In genomic region chr2:30098271-30099005, GRCh38 we compare ENCODE assay signal across 19 cellular contexts. TPM values are rescaled to one million over a fixed set of nuclear protein-coding genes. Genes with fewer than 3 reads are reported as not detected.
A peak's percentile ranks its signal among the peaks of the same experiment; 100 is the strongest.
DNase-seq lines count a peak whose midpoint lies in the region; ATAC-seq and TF ChIP-seq lines count a peak whose summit lies in the region.
"Had no signal": no experiment of that assay in that cellular context is flagged by ENCODE, and none has a peak within 500 bp of the region (broad histone marks: within the 10 kb centered on the region; RNA-seq: fewer than 3 reads in every experiment).

No MANE protein-coding gene starts in this region.

- H3K4me3 ChIP-seq in Karpas-422 (ENCODE audit: low read length) = no peak overlapping the region
- peak overlapping the region; percentile 8 for H3K4me3 ChIP-seq in OCI-LY7 (ENCODE audit: low read depth, low read length, poor library complexity, severe bottlenecking)
- H3K4me3 ChIP-seq in CD8-positive, alpha-beta T cell (ENCODE audit: low read depth, low read length) = no peak overlapping the region
- H3K4me3 ChIP-seq in mesendoderm (ENCODE audit: low read length) = no peak overlapping the region
- H3K4me3 ChIP-seq: K562, MG63 had no signal

- H4K8ac ChIP-seq in mesendoderm (ENCODE audit: low read depth, low read length) = no peak overlapping the region

- no peaks in the 10 kb centered on the region for H3K36me3 ChIP-seq in Karpas-422 (ENCODE audit: insufficient read depth, low read length)
- H3K36me3 ChIP-seq in OCI-LY7 (ENCODE audit: insufficient read depth, low read length) = no peaks in the 10 kb centered on the region
- no peaks in the 10 kb centered on the region for H3K36me3 ChIP-seq in CD8-positive, alpha-beta T cell (ENCODE audit: insufficient read depth, low read length)
- H3K36me3 ChIP-seq in mesendoderm (ENCODE audit: control insufficient read depth, insufficient read depth, low read length) = no peaks in the 10 kb centered on the region
- H3K36me3 ChIP-seq: MG63 had no signal

- intact Hi-C loops in OCI-LY7 (cut with micrococcal nuclease; ENCODE audit: unreplicated experiment) = no loop called here
- intact Hi-C loops in CD8-positive, alpha-beta T cell (cut with DNase I, micrococcal nuclease) = no loop called here

- H3K27ac ChIP-seq in Karpas-422 (ENCODE audit: low read length) (no peak overlapping the region), OCI-LY7 (ENCODE audit: low read depth, low read length, poor library complexity, severe bottlenecking) (no peak overlapping the region), mesendoderm (ENCODE audit: low read depth, low read length) (no peak overlapping the region)
- no peak overlapping the region for H3K27ac ChIP-seq in CD8-positive, alpha-beta T cell (ENCODE audit: low read depth, low read length)
- H3K27ac ChIP-seq: RWPE1 had no signal

- no peak overlapping the region for H2BK5ac ChIP-seq in mesendoderm (ENCODE audit: low read length)

- peaks cover 17% of the 10 kb centered on the region for H3K27me3 Mint-ChIP-seq in memory B cell
- H3K27me3 Mint-ChIP-seq in CD8-positive, alpha-beta T cell (ENCODE audit: low read depth) = peaks cover 22% of the 10 kb centered on the region

- no peak overlapping the region for H3K4ac ChIP-seq in mesendoderm (ENCODE audit: low read depth, low read length)

- DNase-seq in NCI-H2196 (lab: John Stamatoyannopoulos, UW; ENCODE audit: unreplicated experiment) (peak; percentile 1), NCI-H2196 treated with DMSO at 0.1 percent for 48 hours (lab: John Stamatoyannopoulos, UW; ENCODE audit: unreplicated experiment) (no peak), Karpas-422 (peak; percentile 52), OCI-LY7 (ENCODE audit: low spot score) (peak; percentile 54), memory B cell (ENCODE audit: low spot score in 2 of 2) (no peak), T-helper 1 cell (no peak), mesendoderm (no peak)
- no peak for DNase-seq in CD8-positive, alpha-beta T cell
- DNase-seq: 8988T, DMS153, MG63, NCI-H2029, NCI-H345, NCI-H510A treated with DMSO at 0.1 percent for 48 hours, NCI-H748 treated with DMSO at 0.1 percent for 48 hours, SHP77 had no signal

- POLR2A ChIA-PET in OCI-LY7 (lab: Charles Lee) = interaction anchor here (1.0 to 1.5 kb wide), 5 partner anchors 11 to 50 kb away, joined by 3 to 4 read pairs (median 3); partner anchors contain the start of gene YPEL5
- POLR2A ChIA-PET in CD8-positive, alpha-beta T cell (lab: Charles Lee) = no interaction called here

- H3K9me2 ChIP-seq in Karpas-422 (replicated peaks; ENCODE audit: insufficient read depth, low read length) = no peaks in the 10 kb centered on the region
- no peaks in the 10 kb centered on the region for H3K9me2 ChIP-seq in OCI-LY7 (ENCODE audit: insufficient read depth, low read length)

- no CpG with 5 or more reads among the region's 10 CpGs for WGBS in mesendoderm (ENCODE audit: extremely low coverage, insufficient coverage, low lambda C conversion rate)

- H4K5ac ChIP-seq in mesendoderm (ENCODE audit: low read length) = no peak overlapping the region

- no TSS peak for BruUV-seq in OCI-LY7 (replicated peaks; lab: Mats Ljungman, UMichigan)

- H3K27ac Mint-ChIP-seq in memory B cell = no peak overlapping the region
- no peak overlapping the region for H3K27ac Mint-ChIP-seq in CD8-positive, alpha-beta T cell

- H3K56ac ChIP-seq in mesendoderm (ENCODE audit: low read length) = no peak overlapping the region

- H2AFZ ChIP-seq in Karpas-422 (ENCODE audit: low read length) (no peak overlapping the region; the same call in 1 of the 2 replicates), OCI-LY7 (ENCODE audit: low read length) (peak overlapping the region; percentile 79)

- H3K36me3 Mint-ChIP-seq in memory B cell = no peaks in the 10 kb centered on the region
- H3K36me3 Mint-ChIP-seq in CD8-positive, alpha-beta T cell = no peaks in the 10 kb centered on the region

- H3K27me3 ChIP-seq in Karpas-422 (ENCODE audit: low read length) (no peaks in the 10 kb centered on the region), mesendoderm (ENCODE audit: insufficient read depth, low read length, poor library complexity) (no peaks in the 10 kb centered on the region)
- no peaks in the 10 kb centered on the region for H3K27me3 ChIP-seq in CD8-positive, alpha-beta T cell (ENCODE audit: insufficient read depth, low read length)
- H3K27me3 ChIP-seq: MG63 had no signal

- no peaks in the 10 kb centered on the region for H3K4me1 Mint-ChIP-seq in memory B cell
- no peaks in the 10 kb centered on the region for H3K4me1 Mint-ChIP-seq in CD8-positive, alpha-beta T cell (ENCODE audit: low read depth)

- peak; percentile 37 for ATAC-seq in memory B cell (ENCODE audit: low read depth)
- no peak for ATAC-seq in CD8-positive, alpha-beta T cell
- ATAC-seq: K562, Panc1 had no signal

- H2BK15ac ChIP-seq in mesendoderm (replicated peaks; ENCODE audit: low read depth) = no peak overlapping the region

- H3K79me2 ChIP-seq in Karpas-422 (ENCODE audit: low read length) = no peaks in the 10 kb centered on the region
- no peaks in the 10 kb centered on the region for H3K79me2 ChIP-seq in OCI-LY7 (ENCODE audit: insufficient read depth, low read depth, low read length)
- H3K79me2 ChIP-seq in mesendoderm (ENCODE audit: control insufficient read depth, insufficient read depth, low read length) = no peaks in the 10 kb centered on the region

- H3K9ac ChIP-seq in Karpas-422 (ENCODE audit: low read length) = no peak overlapping the region
- H3K9ac ChIP-seq in mesendoderm (ENCODE audit: low read length) = no peak overlapping the region

- H2AK5ac ChIP-seq in mesendoderm (ENCODE audit: low read length) = no peak overlapping the region

- H3K4me1 ChIP-seq in Karpas-422 (ENCODE audit: low read length) = peaks cover 11% of the 10 kb centered on the region
- H3K4me1 ChIP-seq in OCI-LY7 (ENCODE audit: insufficient read depth, low read length, poor library complexity, severe bottlenecking) = peaks cover 15% of the 10 kb centered on the region
- no peaks in the 10 kb centered on the region for H3K4me1 ChIP-seq in CD8-positive, alpha-beta T cell (ENCODE audit: insufficient read depth, low read length)
- H3K4me1 ChIP-seq in mesendoderm (ENCODE audit: control insufficient read depth, low read depth, low read length) = no peaks in the 10 kb centered on the region

- H3K9me3 ChIP-seq in Karpas-422 (ENCODE audit: low read length) = no peaks in the 10 kb centered on the region
- no peaks in the 10 kb centered on the region for H3K9me3 ChIP-seq in OCI-LY7 (ENCODE audit: low read length)
- H3K9me3 ChIP-seq in CD8-positive, alpha-beta T cell (ENCODE audit: low read length) = no peaks in the 10 kb centered on the region

- no peak overlapping the region for H3K4me3 Mint-ChIP-seq in memory B cell
- H3K4me3 Mint-ChIP-seq in CD8-positive, alpha-beta T cell = no peak overlapping the region

- H2BK120ac ChIP-seq in mesendoderm (ENCODE audit: low read depth, low read length) = no peak overlapping the region

- H4K20me1 ChIP-seq in Karpas-422 (ENCODE audit: insufficient read depth, low read depth, low read length) (no peaks in the 10 kb centered on the region), OCI-LY7 (ENCODE audit: insufficient read depth, low read length) (no peaks in the 10 kb centered on the region)

- no peaks in the 10 kb centered on the region for H3K79me1 ChIP-seq in mesendoderm (ENCODE audit: low read length)

- CTCF ChIA-PET in OCI-LY7 (lab: Charles Lee; ENCODE audit: unreplicated experiment) = interaction anchor here (0.7 kb wide), 1 partner anchor 613 kb away, joined by 5 read pairs; no protein-coding TSS in a partner anchor
- CTCF ChIA-PET in CD8-positive, alpha-beta T cell (lab: Charles Lee) = no interaction called here

- no peak overlapping the region for H3K18ac ChIP-seq in mesendoderm (ENCODE audit: low read length)

- H3K23ac ChIP-seq in mesendoderm (ENCODE audit: low read length) = no peak overlapping the region

- peak overlapping the region; percentile 40 for H3K4me2 ChIP-seq in Karpas-422 (ENCODE audit: low read depth, low read length, poor library complexity, severe bottlenecking)
- H3K4me2 ChIP-seq in OCI-LY7 (ENCODE audit: low read length) = peak overlapping the region; percentile 43
- no peak overlapping the region for H3K4me2 ChIP-seq in mesendoderm (ENCODE audit: low read length)

- no peaks in the 10 kb centered on the region for H3K9me3 Mint-ChIP-seq in memory B cell
- H3K9me3 Mint-ChIP-seq in CD8-positive, alpha-beta T cell = no peaks in the 10 kb centered on the region

- TF ChIP-seq CTCF in OCI-LY7 (conservative IDR thresholded peaks at IDR 0.05; ENCODE audit: low read length) = no peak
- no peak for TF ChIP-seq CTCF in CD8-positive, alpha-beta T cell (IDR thresholded peaks at IDR 0.05)

RNA-seq across cellular contexts. Expression of gene YPEL5, which starts 48.4 kb away (rescaled TPM):
- 22.8 and 54.6 TPM in 2 replicates for total RNA-seq in Karpas-422 (2014; rRNA removed; shearing (Covaris generic); ENCODE audit: low replicate concordance)
- total RNA-seq in OCI-LY7 (2014; rRNA removed; shearing (Covaris generic)) = 37.9 and 38.9 TPM in 2 replicates
- 52.1 and 66.4 TPM in 2 replicates for total RNA-seq in OCI-LY7 (2022)
- 1,000 to 10,000 TPM; 1,051 to 1,071 TPM for total RNA-seq in CD8-positive, alpha-beta T cell
- polyA plus RNA-seq in mesendoderm (2013, experiment 1 of 2) = 34.5 TPM
- 34.1 TPM for polyA plus RNA-seq in mesendoderm (2013, experiment 2 of 2)

Comparison
In these comparisons a context has a peak if more than half of its experiments do, and no peak if none do; other contexts are left out.
1. DNase-seq: peak in NCI-H2196 (single experiment), Karpas-422 (single experiment) and OCI-LY7 (single experiment); none in NCI-H2196 treated with DMSO at 0.1 percent for 48 hours (single experiment), memory B cell (0 of 2), CD8-positive, alpha-beta T cell (0 of 7), T-helper 1 cell (0 of 5) and mesendoderm (single experiment).
2. RNA of gene YPEL5, which starts 48.4 kb away (total RNA-seq): 1,051 to 1,071 TPM in CD8-positive, alpha-beta T cell; 22.8 to 54.6 TPM in Karpas-422 and 37.9 to 66.4 TPM in OCI-LY7; every median in the first group is over 10 times any median in the second.